In genomic region chr6:112203577-112204349, GRCh38 we compare ENCODE assay signal across 10 cellular contexts. TPM values are rescaled to one million over a fixed set of nuclear protein-coding genes. Genes with fewer than 3 reads are reported as not detected.
DNase-seq lines count a peak whose midpoint lies in the region; ATAC-seq and TF ChIP-seq lines count a peak whose summit lies in the region.
"Had no signal": no experiment of that assay in that cellular context is flagged by ENCODE, and none has a peak within 500 bp of the region (broad histone marks: within the 10 kb centered on the region; RNA-seq: fewer than 3 reads in every experiment).

No MANE protein-coding gene starts in this region.

- peak in 2 of 4 donors; percentile 35 to 50 for ATAC-seq in heart left ventricle
- ATAC-seq in Right ventricle myocardium superior (ENCODE audit: poor library complexity), result no peak
- no peak for ATAC-seq in GM19328 (IDR thresholded peaks at IDR 0.05; ENCODE audit: unreplicated experiment)

- H3K4me1 ChIP-seq in heart left ventricle (peaks cover 4 to 46% (median 25%) of the 10 kb centered on the region in 12 donors), OCI-LY3 (ENCODE audit: low read length) (peaks cover 24% of the 10 kb centered on the region), urinary bladder (ENCODE audit: insufficient read depth) (peaks cover 2% of the 10 kb centered on the region)
- H3K4me1 ChIP-seq: BLaER1 treated with 17β-estradiol and CSF1 and Interleukin-3, amounts not matched to agents 10 nM and 100 nM had no signal

- 69 to 76% (median 72%) methylated on average over 6 of the region's 6 CpGs for WGBS in heart left ventricle, 4 donors
- WGBS in urinary bladder, result 68% methylated on average over 6 of the region's 6 CpGs

- intact Hi-C loops in heart left ventricle (cut with DNase I), result loop anchor here in 1 of 10 donors (1.0 kb wide), 1 partner anchor 8 kb away; no protein-coding TSS in a partner anchor
- intact Hi-C loops in Right ventricle myocardium superior (cut with DNase I), result loop anchor here (10.0 kb wide), 1 partner anchor 51 kb away; the partner anchor contains the start of gene LAMA4

- TF ChIP-seq CTCF in heart left ventricle (IDR thresholded peaks at IDR 0.05), result no peak
- no peak for TF ChIP-seq CTCF in OCI-LY3 (IDR thresholded peaks at IDR 0.05; ENCODE audit: low read depth, low read length)
- no peak for TF ChIP-seq CTCF in foreskin fibroblast (IDR thresholded peaks at IDR 0.05; ENCODE audit: low read depth, low read length)

- H3K36me3 ChIP-seq in heart left ventricle (peaks cover 0 to 94% (median 24%) of the 10 kb centered on the region in 9 donors), OCI-LY3 (replicated peaks; ENCODE audit: low read depth, low read length) (no peaks in the 10 kb centered on the region), urinary bladder (ENCODE audit: insufficient read depth) (no peaks in the 10 kb centered on the region)
- H3K36me3 ChIP-seq: BLaER1 treated with 17β-estradiol and CSF1 and Interleukin-3, amounts not matched to agents 10 nM and 100 nM had no signal

- H3K4me3 ChIP-seq in heart left ventricle, result no peak overlapping the region
- H3K4me3 ChIP-seq in OCI-LY3 (ENCODE audit: low read length), result peak overlapping the region; percentile 24
- no peak overlapping the region for H3K4me3 ChIP-seq in foreskin fibroblast (ENCODE audit: low read depth in 1 of 2, low read length in 2 of 2)
- H3K4me3 ChIP-seq in urinary bladder (ENCODE audit: low read depth, low read length), result no peak overlapping the region
- H3K4me3 ChIP-seq: BLaER1 treated with 17β-estradiol and CSF1 and Interleukin-3, amounts not matched to agents 10 nM and 100 nM had no signal

- H4K20me1 ChIP-seq in OCI-LY3 (ENCODE audit: insufficient read depth, low read length), result no peaks in the 10 kb centered on the region
- H4K20me1 ChIP-seq: BLaER1 treated with 17β-estradiol and CSF1 and Interleukin-3, amounts not matched to agents 10 nM and 100 nM had no signal

- H3K9ac ChIP-seq in OCI-LY3 (ENCODE audit: low read length), result 0 out of 2 replicates have a peak overlapping the region, but pooled peaks have one; percentile 1
- H3K9ac ChIP-seq: BLaER1 treated with 17β-estradiol and CSF1 and Interleukin-3, amounts not matched to agents 10 nM and 100 nM had no signal

- DNase-seq in heart left ventricle (no peak), Right ventricle myocardium superior (no peak), foreskin fibroblast (peak; percentile 94 to 95), DMS79 treated with DMSO at 0.1 percent for 48 hours (lab: John Stamatoyannopoulos, UW) (no peak), caudate nucleus (lab: John Stamatoyannopoulos, UW) (no peak)
- DNase-seq: stimulated activated CD4-positive, alpha-beta T cell treated with anti-CD3 and anti-CD28 coated beads, Interleukin-4, amount 100 ng/mL, for 1 hour had no signal

- H3K9me3 ChIP-seq in heart left ventricle (no peaks in the 10 kb centered on the region), OCI-LY3 (ENCODE audit: insufficient read depth, low read length) (no peaks in the 10 kb centered on the region)

- peak overlapping the region; percentile 76 for H2AFZ ChIP-seq in OCI-LY3 (ENCODE audit: low read depth, low read length)

- H3K4me2 ChIP-seq in OCI-LY3 (ENCODE audit: low read length), result peak overlapping the region; percentile 39
- H3K4me2 ChIP-seq: BLaER1 treated with 17β-estradiol and CSF1 and Interleukin-3, amounts not matched to agents 10 nM and 100 nM had no signal

- TF ChIP-seq POLR2A in heart left ventricle (IDR thresholded peaks at IDR 0.05), result no peak

- H3K27ac ChIP-seq in heart left ventricle, result peak overlapping the region in 10 of 12 donors; percentile 7 to 65 (median 42)
- peak overlapping the region; percentile 39 for H3K27ac ChIP-seq in OCI-LY3 (ENCODE audit: low read length)
- H3K27ac ChIP-seq in urinary bladder (ENCODE audit: low read depth), result peak overlapping the region; percentile 50
- H3K27ac ChIP-seq in caudate nucleus (ENCODE audit: low read depth, low read length), result no peak overlapping the region
- H3K27ac ChIP-seq: BLaER1 treated with 17β-estradiol and CSF1 and Interleukin-3, amounts not matched to agents 10 nM and 100 nM had no signal

- H3K79me2 ChIP-seq in OCI-LY3 (ENCODE audit: low read length), result no peaks in the 10 kb centered on the region

- no peaks in the 10 kb centered on the region for H3K27me3 ChIP-seq in heart left ventricle
- no peaks in the 10 kb centered on the region for H3K27me3 ChIP-seq in OCI-LY3 (ENCODE audit: low read depth, low read length)
- H3K27me3 ChIP-seq: BLaER1 treated with 17β-estradiol and CSF1 and Interleukin-3, amounts not matched to agents 10 nM and 100 nM had no signal

RNA-seq across cellular contexts. Expression of gene LAMA4, which starts 50.6 kb away (rescaled TPM):
- total RNA-seq in heart left ventricle, result 100 to 1,000 TPM in 2 of 9 donors, 10 to 100 TPM in 7; 42.6 to 132 (median 77.7) TPM
- polyA plus RNA-seq in heart left ventricle, result 10 to 100 TPM; 23.8 to 55.9 TPM
- total RNA-seq in Right ventricle myocardium superior, result 71.1 TPM
- 426 TPM for total RNA-seq in urinary bladder
- polyA plus RNA-seq in urinary bladder, result 101 TPM

Comparison
In these comparisons a context has a peak if more than half of its experiments do, and no peak if none do; other contexts are left out.
1. DNase-seq: peak in foreskin fibroblast (2 of 2); none in heart left ventricle (0 of 5), Right ventricle myocardium superior (single experiment), DMS79 treated with DMSO at 0.1 percent for 48 hours (single experiment) and caudate nucleus (0 of 61).